14 cellular contexts compared by ENCODE assay signal in genomic region chr17:72110231-72110952, GRCh38. TPM values are rescaled to one million over a fixed set of nuclear protein-coding genes. Genes with fewer than 3 reads are reported as not detected.
DNase-seq lines count a peak whose midpoint lies in the region; ATAC-seq, FAIRE-seq and TF ChIP-seq lines count a peak whose summit lies in the region.
"Had no signal": no experiment of that assay in that cellular context is flagged by ENCODE, and none has a peak within 500 bp of the region (broad histone marks: within the 10 kb centered on the region; RNA-seq: fewer than 3 reads in every experiment).

No MANE protein-coding gene starts in this region.

- H3K4me1 Mint-ChIP-seq in HFFc6 (ENCODE audit: low read depth) = peaks cover 26% of the 10 kb centered on the region

- intact Hi-C loops in GM12878 (cut with micrococcal nuclease; ENCODE audit: unreplicated experiment) = no loop called here
- intact Hi-C loops in left ventricle myocardium superior (cut with micrococcal nuclease) = no loop called here

- CTCF ChIA-PET in GM12878 (lab: Yijun Ruan, JAX) = no interaction called here

- no peaks in the 10 kb centered on the region for H3K36me3 ChIP-seq in GM12878 (ENCODE audit: control insufficient read depth in 2 of 2, insufficient read depth in 2 of 2, low read length in 1 of 2)
- H3K36me3 ChIP-seq in subcutaneous abdominal adipose tissue (ENCODE audit: control insufficient read depth in 5 of 5, insufficient read depth in 5 of 5, low read length in 5 of 5) = no peaks in the 10 kb centered on the region
- H3K36me3 ChIP-seq in effector memory CD4-positive, alpha-beta T cell (ENCODE audit: control insufficient read depth, insufficient read depth, low read length) = no peaks in the 10 kb centered on the region
- H3K36me3 ChIP-seq: transverse colon had no signal

- POLR2A ChIA-PET in GM12878 (lab: Charles Lee) = no interaction called here

- H3K36me3 Mint-ChIP-seq in HFFc6 (ENCODE audit: low read depth) = no peaks in the 10 kb centered on the region

- peak overlapping the region; percentile 24; the same call in 1 of the 2 replicates for H3K4me2 ChIP-seq in GM12878 (ENCODE audit: control insufficient read depth, insufficient read depth)

- no peaks in the 10 kb centered on the region for H3K27me3 ChIP-seq in GM12878 (replicated peaks in 1 of 2; ENCODE audit: control insufficient read depth in 2 of 2, insufficient read depth in 2 of 2, low read length in 1 of 2)
- peaks cover under 1 to 33% (median 15%) of the 10 kb centered on the region in 5 donors for H3K27me3 ChIP-seq in subcutaneous abdominal adipose tissue (ENCODE audit: control insufficient read depth in 5 of 5, insufficient read depth in 4 of 5, low read length in 5 of 5)
- no peaks in the 10 kb centered on the region for H3K27me3 ChIP-seq in effector memory CD4-positive, alpha-beta T cell (replicated peaks; ENCODE audit: control insufficient read depth, insufficient read depth, low read length, poor library complexity, severe bottlenecking)

- no peak for FAIRE-seq in GM12878 (lab: Jason Lieb, UNC)
- FAIRE-seq: G401.6 had no signal

- H3K27ac Mint-ChIP-seq in HFFc6 = no peak overlapping the region

- DNase-seq in HFFc6 = no peak
- DNase-seq in GM12878 (ENCODE audit: low read depth, low spot score) = no peak
- DNase-seq in left ventricle myocardium superior = no peak
- no peak for DNase-seq in islet precursor cell
- DNase-seq in effector memory CD4-positive, alpha-beta T cell = no peak
- DNase-seq in midbrain (lab: John Stamatoyannopoulos, UW) = no peak
- DNase-seq: activated effector memory CD4-positive, alpha-beta T cell treated with anti-CD3 and anti-CD28 coated beads, Interleukin-2, amount 50 U/mL, for 16 hours; effector CD8-positive, alpha-beta T cell; NCI-H1048 had no signal

- TF ChIP-seq CTCF in HFFc6 (IDR thresholded peaks at IDR 0.05) (no peak), GM12878 (IDR thresholded peaks at IDR 0.05 in 2 of 3, conservative IDR thresholded peaks at IDR 0.05 in 1 of 3; ENCODE audit: control insufficient read depth in 2 of 3, extremely low read depth in 1 of 3, insufficient read depth in 1 of 3, low read depth in 3 of 3, low read length in 3 of 3) (no peak)

- H3K9me3 Mint-ChIP-seq in HFFc6 = no peaks in the 10 kb centered on the region

- no TSS peak for BruUV-seq in GM12878 (replicated peaks; lab: Mats Ljungman, UMichigan)

- H3K9ac ChIP-seq in GM12878 (ENCODE audit: control insufficient read depth, insufficient read depth, low read length) (no peak overlapping the region), subcutaneous abdominal adipose tissue (ENCODE audit: low read length in 5 of 5) (no peak overlapping the region)

- H3K9me3 ChIP-seq in GM12878 (replicated peaks; ENCODE audit: control insufficient read depth, insufficient read depth, low read length) = no peaks in the 10 kb centered on the region
- H3K9me3 ChIP-seq in subcutaneous abdominal adipose tissue (ENCODE audit: control insufficient read depth in 5 of 5, low read length in 5 of 5) = no peaks in the 10 kb centered on the region
- H3K9me3 ChIP-seq in effector memory CD4-positive, alpha-beta T cell (ENCODE audit: control insufficient read depth, low read length) = no peaks in the 10 kb centered on the region
- H3K9me3 ChIP-seq: transverse colon had no signal

- no peak for TF ChIP-seq POLR2A in GM12878 (IDR thresholded peaks at IDR 0.05; ENCODE audit: low read depth, low read length)

- no peak for TF ChIP-seq RAD21 in GM12878 (IDR thresholded peaks at IDR 0.05; ENCODE audit: insufficient read depth, low read depth, low read length)

- SMC1A ChIA-PET in GM12878 (lab: Charles Lee; ENCODE audit: uncharacterized antibody, unreplicated experiment) = interaction anchor here (0.9 kb wide), 1 partner anchor 195 kb away, joined by 3 read pairs; no protein-coding TSS in a partner anchor

- H4K20me1 ChIP-seq in GM12878 (ENCODE audit: control insufficient read depth, insufficient read depth) = no peaks in the 10 kb centered on the region

- TF ChIP-seq EP300 in GM12878 (IDR thresholded peaks at IDR 0.05; ENCODE audit: borderline replicate concordance in 1 of 2, control insufficient read depth in 1 of 2, low read depth in 2 of 2, low read length in 2 of 2) = no peak

- in situ Hi-C loops in GM12878 (cut with MboI) = loop anchor here (10.0 kb wide), 1 partner anchor 646 kb away; no protein-coding TSS in a partner anchor

- RAD21 ChIA-PET in GM12878 (lab: Charles Lee; ENCODE audit: unreplicated experiment) = no interaction called here

- H3K4me3 ChIP-seq in GM12878 (no peak overlapping the region), subcutaneous abdominal adipose tissue (ENCODE audit: low read depth in 1 of 5, low read length in 5 of 5) (peak overlapping the region in 3 of 5 donors; percentile 17 to 54 (median 45))
- H3K4me3 ChIP-seq in effector memory CD4-positive, alpha-beta T cell (ENCODE audit: insufficient read depth, low read depth, low read length, poor library complexity, severe bottlenecking) = no peak overlapping the region

- H3K79me2 ChIP-seq in GM12878 (ENCODE audit: control insufficient read depth, insufficient read depth, low read length) = no peaks in the 10 kb centered on the region

- H3K27ac ChIP-seq in GM12878 (ENCODE audit: control insufficient read depth, insufficient read depth) = no peak overlapping the region
- H3K27ac ChIP-seq in subcutaneous abdominal adipose tissue (ENCODE audit: low read depth, low read length) = no peak overlapping the region
- no peak overlapping the region for H3K27ac ChIP-seq in effector memory CD4-positive, alpha-beta T cell (ENCODE audit: insufficient read depth, low read length, poor library complexity, severe bottlenecking)
- H3K27ac ChIP-seq: transverse colon, VCaP had no signal

- no peak overlapping the region for H2AFZ ChIP-seq in GM12878 (ENCODE audit: control insufficient read depth, low read depth, low read length)

- WGBS in GM12878 (ENCODE audit: insufficient coverage, insufficient replicate concordance, low lambda C conversion rate, missing lambda C conversion rate) = 68% methylated on average over 18 of the region's 18 CpGs

- no peaks in the 10 kb centered on the region for H3K4me1 ChIP-seq in GM12878 (ENCODE audit: control insufficient read depth, insufficient read depth, low read length)
- H3K4me1 ChIP-seq in subcutaneous abdominal adipose tissue (ENCODE audit: control insufficient read depth in 5 of 5, insufficient read depth in 5 of 5, low read length in 5 of 5) = no peaks in the 10 kb centered on the region
- no peaks in the 10 kb centered on the region for H3K4me1 ChIP-seq in effector memory CD4-positive, alpha-beta T cell (ENCODE audit: control insufficient read depth, insufficient read depth, low read length, poor library complexity, severe bottlenecking)

- H3K4me3 Mint-ChIP-seq in HFFc6 = peak overlapping the region; percentile 73

- peaks cover 19% of the 10 kb centered on the region for H3K27me3 Mint-ChIP-seq in HFFc6 (ENCODE audit: insufficient read depth)

- ATAC-seq in GM12878 = no peak
- ATAC-seq in left ventricle myocardium superior = peak; percentile 25

TF ChIP-seq in GM12878, 131 proteins besides CTCF, POLR2A, EP300 and RAD21 (continues in another document):
- no peak for TF ChIP-seq ZNF274 (IDR thresholded peaks at IDR 0.05; ENCODE audit: insufficient read depth, insufficient read length)
- TF ChIP-seq MEF2A (IDR thresholded peaks at IDR 0.05; ENCODE audit: insufficient read depth, low read depth, low read length) = no peak
- TF ChIP-seq USF2 (IDR thresholded peaks at IDR 0.05; ENCODE audit: borderline replicate concordance, low read depth, low read length) = no peak
- TF ChIP-seq JUNB (IDR thresholded peaks at IDR 0.05) = no peak
- TF ChIP-seq SMAD1 (IDR thresholded peaks at IDR 0.05; ENCODE audit: low read depth, partially characterized antibody) = no peak
- TF ChIP-seq HDAC2 (IDR thresholded peaks at IDR 0.05) = no peak

RNA-seq across cellular contexts. Expression of gene SOX9, which starts 10.4 kb away (rescaled TPM):
- total RNA-seq in HFFc6 (2021; fragmentation: NEBNext Ultra II Directional; extraction: Animal tissue kit (Norgen Biotek cat#: 25700)) = 1 to 10 TPM in 3 of 6 experiments, under 1 TPM in 3; 0.71 to 4.2 (median 1.00) TPM
- total RNA-seq in GM12878 (2013; cell fraction: nucleolus; rRNA removed) = 41.0 and 44.0 TPM in 2 replicates
- total RNA-seq in GM12878 (2014; rRNA removed) (6.1 and 6.9 TPM in 2 replicates), GM12878 (2014; rRNA removed; fragmentation: Illumina TruSeq; extraction: Trizol) (4.5 and 4.7 TPM in 2 replicates), GM12878 (2021) (18.2 and 19.0 TPM in 2 replicates), left ventricle myocardium superior (7.3 TPM)
- polyA plus RNA-seq in GM12878 (2011; ENCODE audit: low read depth) = 2.5 TPM
- polyA plus RNA-seq in GM12878 (2011; rRNA removed) (3.9 and 4.6 TPM in 2 replicates), GM12878 (2014; fragmentation: Illumina TruSeq; extraction: Trizol) (6.5 and 7.2 TPM in 2 replicates), GM12878 (2014; fragmentation: Nextera tagmentation; extraction: Ambion mirVana) (1 to 10 TPM; 4.5 to 8.6 TPM), GM12878 (2014; rRNA removed) (6.4 and 7.1 TPM in 2 replicates), GM12878 (2016; fragmentation: Nextera tagmentation; extraction: Ambion mirVana) (1 to 10 TPM; 1.2 to 4.0 TPM)
- polyA plus RNA-seq in GM12878 (2011; cell fraction: cytosol; rRNA removed) = 4.7 and 5.4 TPM in 2 replicates
- 9.0 and 12.1 TPM in 2 replicates for polyA plus RNA-seq in GM12878 (2011; cell fraction: nucleus; rRNA removed)
- polyA plus RNA-seq in GM12878 (2012) = 5.8 and 6.1 TPM in 2 replicates
- 4.9 and 6.2 TPM in 2 replicates for polyA minus RNA-seq in GM12878 (2011; rRNA and poly(A)+ RNA removed)
- polyA minus RNA-seq in GM12878 (2011; cell fraction: cytosol; rRNA and poly(A)+ RNA removed) = 11.6 and 12.3 TPM in 2 replicates
- polyA minus RNA-seq in GM12878 (2011; cell fraction: nucleus; rRNA and poly(A)+ RNA removed) = 5.4 and 7.5 TPM in 2 replicates
- total RNA-seq: pulmonary artery endothelial cell had no signal

Comparison
In these comparisons a context has a peak if more than half of its experiments do, and no peak if none do; other contexts are left out.
1. H3K4me3 ChIP-seq: peak in subcutaneous abdominal adipose tissue (3 of 5); none in GM12878 (single experiment) and effector memory CD4-positive, alpha-beta T cell (single experiment).